ENCODE assay signal across 1 cellular context in the genomic region with DNA sequence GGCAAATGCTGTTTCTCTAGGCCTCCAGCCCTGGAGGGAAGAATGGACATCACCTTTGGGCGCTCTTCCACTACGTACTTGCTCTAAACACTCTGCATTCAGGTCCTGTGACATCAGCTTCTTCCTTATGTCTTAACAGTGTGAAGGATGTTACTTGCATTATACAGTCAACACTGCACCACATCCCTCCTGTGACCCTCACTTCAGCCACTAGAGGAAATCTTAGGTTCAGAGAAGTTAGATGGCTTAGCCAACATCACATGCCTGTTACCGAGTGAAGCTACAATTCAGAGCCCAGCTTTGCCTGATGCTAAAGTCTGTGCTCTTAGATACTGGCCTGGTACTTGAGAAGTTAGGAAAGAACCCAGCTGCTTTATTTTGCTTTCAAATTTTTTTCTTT.
TF ChIP-seq lines count a peak whose summit lies in the region.

No MANE protein-coding gene starts in this region.

TF ChIP-seq in K562, 482 proteins besides CTCF, POLR2A, EP300 and RAD21:
- TF ChIP-seq ZNF740 (CRISPR knock-in tag; IDR thresholded peaks at IDR 0.05), result no peak
- no peak for TF ChIP-seq ZNF740 (tag; IDR thresholded peaks at IDR 0.05)
- no peak for TF ChIP-seq GATAD2B (IDR thresholded peaks at IDR 0.05; ENCODE audit: borderline replicate concordance)
- no peak for TF ChIP-seq TAF7 (tag; IDR thresholded peaks at IDR 0.05)
- no peak for TF ChIP-seq ZNF609 (CRISPR knock-in tag; IDR thresholded peaks at IDR 0.05; ENCODE audit: borderline replicate concordance)
- TF ChIP-seq, protein P1, sequence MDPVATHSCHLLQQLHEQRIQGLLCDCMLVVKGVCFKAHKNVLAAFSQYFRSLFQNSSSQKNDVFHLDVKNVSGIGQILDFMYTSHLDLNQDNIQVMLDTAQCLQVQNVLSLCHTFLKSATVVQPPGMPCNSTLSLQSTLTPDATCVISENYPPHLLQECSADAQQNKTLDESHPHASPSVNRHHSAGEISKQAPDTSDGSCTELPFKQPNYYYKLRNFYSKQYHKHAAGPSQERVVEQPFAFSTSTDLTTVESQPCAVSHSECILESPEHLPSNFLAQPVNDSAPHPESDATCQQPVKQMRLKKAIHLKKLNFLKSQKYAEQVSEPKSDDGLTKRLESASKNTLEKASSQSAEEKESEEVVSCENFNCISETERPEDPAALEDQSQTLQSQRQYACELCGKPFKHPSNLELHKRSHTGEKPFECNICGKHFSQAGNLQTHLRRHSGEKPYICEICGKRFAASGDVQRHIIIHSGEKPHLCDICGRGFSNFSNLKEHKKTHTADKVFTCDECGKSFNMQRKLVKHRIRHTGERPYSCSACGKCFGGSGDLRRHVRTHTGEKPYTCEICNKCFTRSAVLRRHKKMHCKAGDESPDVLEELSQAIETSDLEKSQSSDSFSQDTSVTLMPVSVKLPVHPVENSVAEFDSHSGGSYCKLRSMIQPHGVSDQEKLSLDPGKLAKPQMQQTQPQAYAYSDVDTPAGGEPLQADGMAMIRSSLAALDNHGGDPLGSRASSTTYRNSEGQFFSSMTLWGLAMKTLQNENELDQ (CRISPR knock-in tag; IDR thresholded peaks at IDR 0.05; ENCODE audit: borderline replicate concordance), result no peak
